7 cellular contexts compared by ENCODE assay signal in the genomic region with DNA sequence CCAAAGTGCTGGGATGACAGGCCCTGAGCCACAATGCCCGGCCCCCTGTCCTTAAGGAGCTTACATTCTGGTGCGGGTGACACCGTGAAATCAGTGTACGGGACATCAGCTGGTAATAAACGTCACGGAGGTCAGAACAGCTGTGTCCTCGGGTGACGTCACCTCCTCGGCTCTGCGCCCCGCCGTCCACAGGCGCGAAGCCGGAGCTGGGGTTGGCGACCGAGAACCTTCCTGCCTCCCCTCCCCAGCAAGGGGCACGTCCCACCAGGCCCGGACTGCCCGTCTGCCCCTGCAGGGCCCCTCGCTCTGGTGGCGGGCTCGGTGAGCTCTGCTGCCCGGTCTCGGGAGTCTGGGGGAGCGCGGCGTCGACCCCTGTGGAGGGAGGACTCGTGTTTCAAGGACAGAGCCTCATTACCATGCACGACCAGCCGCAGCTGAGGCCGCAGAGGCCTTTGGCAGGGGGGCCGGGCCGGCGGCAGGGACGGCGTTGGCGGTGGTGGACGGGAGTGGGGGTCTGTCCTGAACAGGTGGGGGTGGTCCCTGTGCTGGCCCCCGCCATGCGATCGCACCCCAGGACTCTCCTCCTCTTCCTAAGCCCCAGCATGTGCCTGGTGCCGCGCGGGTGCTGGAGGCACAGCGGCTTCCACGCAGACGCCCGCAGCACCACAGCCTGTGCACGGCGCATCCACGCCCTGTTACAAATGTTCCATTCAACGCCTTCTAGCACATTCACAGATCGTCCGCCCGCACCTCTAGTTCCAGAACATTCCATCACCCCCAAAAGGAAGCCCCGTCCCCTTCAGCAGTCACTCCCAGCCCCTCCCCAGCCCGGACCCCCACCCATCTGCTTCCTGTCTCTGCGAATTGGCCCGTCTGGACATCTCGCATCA. TPM values are rescaled to one million over a fixed set of nuclear protein-coding genes. Genes with fewer than 3 reads are reported as not detected.
DNase-seq lines count a peak whose midpoint lies in the region; ATAC-seq and FAIRE-seq lines count a peak whose summit lies in the region.
"Had no signal": no experiment of that assay in that cellular context is flagged by ENCODE, and none has a peak within 500 bp of the region (broad histone marks: within the 10 kb centered on the region; RNA-seq: fewer than 3 reads in every experiment).

No MANE protein-coding gene starts in this region.

- peak overlapping the region in 5 of 10 donors; percentile 20 to 72 (median 35) for H3K27ac Mint-ChIP-seq in naive thymus-derived CD8-positive, alpha-beta T cell
- H3K27ac Mint-ChIP-seq in activated CD4-positive, alpha-beta T cell treated with anti-CD3 and anti-CD28 coated beads, Interleukin-2, amount 10 ng/mL, durations not matched to agents 7 days and 5 days: no peak overlapping the region

- POLR2A ChIA-PET in naive thymus-derived CD8-positive, alpha-beta T cell (lab: Charles Lee): interaction anchor here (0.6 to 2.6 kb wide), 10 partner anchors 9 to 90 kb away, joined by 3 to 24 read pairs (median 4); no protein-coding TSS in a partner anchor
- POLR2A ChIA-PET in activated CD4-positive, alpha-beta T cell treated with anti-CD3 and anti-CD28 coated beads, Interleukin-2, amount 10 ng/mL, durations not matched to agents 7 days and 5 days (lab: Charles Lee): interaction anchor here (0.6 kb wide), 1 partner anchor 43 kb away, joined by 4 read pairs; no protein-coding TSS in a partner anchor

- peaks cover 5 to 29% (median 11%) of the 10 kb centered on the region in 4 donors for H3K4me1 Mint-ChIP-seq in naive thymus-derived CD8-positive, alpha-beta T cell
- H3K4me1 Mint-ChIP-seq in activated CD4-positive, alpha-beta T cell treated with anti-CD3 and anti-CD28 coated beads, Interleukin-2, amount 10 ng/mL, durations not matched to agents 7 days and 5 days: peaks cover 4% of the 10 kb centered on the region

- H3K27me3 Mint-ChIP-seq in naive thymus-derived CD8-positive, alpha-beta T cell: peaks cover 7 to 41% (median 19%) of the 10 kb centered on the region in 5 donors
- peaks cover 46% of the 10 kb centered on the region for H3K27me3 Mint-ChIP-seq in activated CD4-positive, alpha-beta T cell treated with anti-CD3 and anti-CD28 coated beads, Interleukin-2, amount 10 ng/mL, durations not matched to agents 7 days and 5 days

- H3K36me3 ChIP-seq in H7 (replicated peaks; ENCODE audit: control insufficient read depth, insufficient read depth, low read length): no peaks in the 10 kb centered on the region

- H3K4me3 Mint-ChIP-seq in naive thymus-derived CD8-positive, alpha-beta T cell: peak overlapping the region; percentile 37 to 86 (median 77)
- H3K4me3 Mint-ChIP-seq in activated CD4-positive, alpha-beta T cell treated with anti-CD3 and anti-CD28 coated beads, Interleukin-2, amount 10 ng/mL, durations not matched to agents 7 days and 5 days: no peak overlapping the region

- peak; percentile 93 for DNase-seq in H7
- peak; percentile 72 for DNase-seq in ecto neural progenitor cell (ENCODE audit: low spot score)
- no peak for DNase-seq in naive thymus-derived CD8-positive, alpha-beta T cell
- DNase-seq in RCC 7860 (ENCODE audit: low spot score): no peak
- no peak for DNase-seq in activated CD4-positive, alpha-beta T cell treated with anti-CD3 and anti-CD28 coated beads, Interleukin-2, amount 10 ng/mL, durations not matched to agents 7 days and 5 days
- no peak for DNase-seq in NCI-H2227 (lab: John Stamatoyannopoulos, UW; ENCODE audit: unreplicated experiment)

- H3K36me3 Mint-ChIP-seq in naive thymus-derived CD8-positive, alpha-beta T cell: no peaks in the 10 kb centered on the region
- no peaks in the 10 kb centered on the region for H3K36me3 Mint-ChIP-seq in activated CD4-positive, alpha-beta T cell treated with anti-CD3 and anti-CD28 coated beads, Interleukin-2, amount 10 ng/mL, durations not matched to agents 7 days and 5 days (ENCODE audit: low read depth)

- no peak for FAIRE-seq in RCC 7860 (lab: Jason Lieb, UNC)

- ATAC-seq in naive thymus-derived CD8-positive, alpha-beta T cell: peak; percentile 77 to 81

- peaks cover 6% of the 10 kb centered on the region for H3K27me3 ChIP-seq in H7 (ENCODE audit: control insufficient read depth, insufficient read depth, low read length)

- CTCF ChIA-PET in activated CD4-positive, alpha-beta T cell treated with anti-CD3 and anti-CD28 coated beads, Interleukin-2, amount 10 ng/mL, durations not matched to agents 7 days and 5 days (lab: Charles Lee): interaction anchor here (0.6 to 1.0 kb wide), 3 partner anchors 9 to 147 kb away, joined by 3 to 4 read pairs (median 3); no protein-coding TSS in a partner anchor

- H3K9me3 Mint-ChIP-seq in naive thymus-derived CD8-positive, alpha-beta T cell: no peaks in the 10 kb centered on the region
- no peaks in the 10 kb centered on the region for H3K9me3 Mint-ChIP-seq in activated CD4-positive, alpha-beta T cell treated with anti-CD3 and anti-CD28 coated beads, Interleukin-2, amount 10 ng/mL, durations not matched to agents 7 days and 5 days

- no peak overlapping the region; the same call in 1 of the 2 replicates for H3K4me3 ChIP-seq in H7 (ENCODE audit: insufficient read depth, low read depth, low read length)

RNA-seq across cellular contexts. Expression of gene LINGO3, which starts 5.4 kb away (rescaled TPM):
- total RNA-seq in H7 (2014; rRNA removed; shearing (Covaris generic)): 1.1 and 2.7 TPM in 2 replicates
- total RNA-seq in naive thymus-derived CD8-positive, alpha-beta T cell: 1 to 10 TPM; 1.1 to 1.4 TPM
- polyA plus RNA-seq in naive thymus-derived CD8-positive, alpha-beta T cell: 1 to 10 TPM; 2.7 to 9.2 (median 5.1) TPM
- total RNA-seq in activated CD4-positive, alpha-beta T cell treated with anti-CD3 and anti-CD28 coated beads, Interleukin-2, amount 10 ng/mL, durations not matched to agents 7 days and 5 days: under 1 TPM; 0.35 to 0.44 TPM
- total RNA-seq: epithelial cell of proximal tubule had no signal

RNA-seq across cellular contexts. Expression of gene PEAK3, which starts 20.6 kb away (rescaled TPM):
- total RNA-seq in H7 (2014; rRNA removed; shearing (Covaris generic)): not detected in 2 replicates
- total RNA-seq in naive thymus-derived CD8-positive, alpha-beta T cell: under 1 TPM; 0.14 to 0.23 TPM
- polyA plus RNA-seq in naive thymus-derived CD8-positive, alpha-beta T cell: under 1 TPM in 1 of 3 donors, not detected in 2; 0.15 TPM
- total RNA-seq in activated CD4-positive, alpha-beta T cell treated with anti-CD3 and anti-CD28 coated beads, Interleukin-2, amount 10 ng/mL, durations not matched to agents 7 days and 5 days: under 1 TPM; 0.17 to 0.25 TPM
- total RNA-seq: epithelial cell of proximal tubule had no signal

RNA-seq across cellular contexts. Expression of gene LSM7, which starts 25.8 kb away (rescaled TPM):
- 320 and 421 TPM in 2 replicates for total RNA-seq in H7 (2014; rRNA removed; shearing (Covaris generic))
- total RNA-seq in naive thymus-derived CD8-positive, alpha-beta T cell: 100 to 1,000 TPM in 1 of 2 experiments, 10 to 100 TPM in 1; 99.1 to 102 TPM
- polyA plus RNA-seq in naive thymus-derived CD8-positive, alpha-beta T cell: 100 to 1,000 TPM; 187 to 197 (median 196) TPM
- total RNA-seq in activated CD4-positive, alpha-beta T cell treated with anti-CD3 and anti-CD28 coated beads, Interleukin-2, amount 10 ng/mL, durations not matched to agents 7 days and 5 days: 100 to 1,000 TPM; 105 to 114 TPM

RNA-seq across cellular contexts. Expression of gene SPPL2B, which starts 25.9 kb away (rescaled TPM):
- total RNA-seq in H7 (2014; rRNA removed; shearing (Covaris generic)): 65.9 and 75.3 TPM in 2 replicates
- total RNA-seq in naive thymus-derived CD8-positive, alpha-beta T cell: 100 to 1,000 TPM; 166 to 175 TPM
- polyA plus RNA-seq in naive thymus-derived CD8-positive, alpha-beta T cell: 10 to 100 TPM; 10.5 to 17.3 (median 11.0) TPM
- 10 to 100 TPM; 69.9 to 96.6 TPM for total RNA-seq in activated CD4-positive, alpha-beta T cell treated with anti-CD3 and anti-CD28 coated beads, Interleukin-2, amount 10 ng/mL, durations not matched to agents 7 days and 5 days

RNA-seq across cellular contexts. Expression of gene JSRP1, which starts 46.3 kb away (rescaled TPM):
- total RNA-seq in H7 (2014; rRNA removed; shearing (Covaris generic)): not detected in 2 replicates
- under 1 TPM in 1 of 2 experiments, not detected in 1; 0.70 TPM for total RNA-seq in naive thymus-derived CD8-positive, alpha-beta T cell
- 1 to 10 TPM in 1 of 3 donors, under 1 TPM in 2; 0.41 to 1.3 (median 0.59) TPM for polyA plus RNA-seq in naive thymus-derived CD8-positive, alpha-beta T cell
- under 1 TPM in 1 of 2 experiments, not detected in 1; 0.27 TPM for total RNA-seq in activated CD4-positive, alpha-beta T cell treated with anti-CD3 and anti-CD28 coated beads, Interleukin-2, amount 10 ng/mL, durations not matched to agents 7 days and 5 days

Comparison
In these comparisons a context has a peak if more than half of its experiments do, and no peak if none do; other contexts are left out.
1. DNase-seq: peak in H7 (single experiment) and ecto neural progenitor cell (single experiment); none in naive thymus-derived CD8-positive, alpha-beta T cell (0 of 10), RCC 7860 (single experiment), activated CD4-positive, alpha-beta T cell treated with anti-CD3 and anti-CD28 coated beads, Interleukin-2, amount 10 ng/mL, durations not matched to agents 7 days and 5 days (single experiment) and NCI-H2227 (single experiment).